Comparison of ENCODE assay signal across 8 cellular contexts in the genomic region with DNA sequence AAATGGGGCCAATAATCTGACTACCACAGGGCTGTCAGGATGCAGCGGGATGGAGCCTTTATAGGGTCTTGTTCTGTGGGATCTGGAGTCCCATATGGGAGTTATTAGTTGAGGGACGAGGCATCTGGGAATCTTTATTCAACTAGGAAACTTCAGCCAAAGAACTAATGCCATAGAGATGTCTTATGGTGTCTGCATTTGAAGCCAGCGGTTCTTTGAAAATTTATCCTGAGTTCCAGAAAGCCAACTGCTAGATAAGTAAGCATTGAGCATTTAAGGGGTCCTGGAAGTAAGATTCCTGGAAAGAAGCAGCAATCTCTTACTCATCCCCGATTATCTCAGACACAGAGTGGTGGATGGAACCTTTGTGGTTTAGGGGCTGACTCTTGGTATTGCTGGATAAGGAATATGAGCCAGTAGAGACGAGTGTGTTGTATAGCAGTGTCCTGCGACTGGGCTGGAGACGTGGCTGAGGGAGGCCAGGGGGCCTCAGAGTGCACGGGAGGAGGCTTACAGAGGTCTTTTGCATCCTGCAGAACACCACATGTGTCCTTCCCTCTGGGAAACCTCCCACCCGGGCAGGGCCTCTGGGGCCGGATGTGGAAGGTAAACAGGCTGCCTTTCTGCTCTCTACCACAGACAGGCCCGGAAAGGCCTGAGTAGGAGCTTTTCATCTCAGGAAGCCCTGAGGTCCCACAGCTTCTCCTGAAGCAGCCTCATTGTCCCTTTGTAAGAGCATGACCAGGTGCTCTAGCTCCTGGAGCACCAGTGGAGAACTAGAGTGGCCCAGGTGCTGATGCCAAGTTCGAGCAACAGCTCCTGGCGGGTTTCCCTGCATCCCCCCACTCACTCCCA. TPM values are rescaled to one million over a fixed set of nuclear protein-coding genes. Genes with fewer than 3 reads are reported as not detected.
A peak's percentile ranks its signal among the peaks of the same experiment; 100 is the strongest.
DNase-seq lines count a peak whose midpoint lies in the region; ATAC-seq, FAIRE-seq and TF ChIP-seq lines count a peak whose summit lies in the region.

No MANE protein-coding gene starts in this region.

- peak in 2 of 4 donors; percentile 9 to 10 for ATAC-seq in pancreas

- H3K4me1 Mint-ChIP-seq in Calu3 (ENCODE audit: low read depth, unreplicated experiment): peaks cover 91% of the 10 kb centered on the region

- H3K4me3 Mint-ChIP-seq in Calu3 (ENCODE audit: low read depth, unreplicated experiment): peak overlapping the region; percentile 14

- peaks cover 62% of the 10 kb centered on the region for H3K36me3 ChIP-seq in SJSA1
- H3K36me3 ChIP-seq in esophagus muscularis mucosa: peaks cover 0 to 18% (median 2%) of the 10 kb centered on the region in 4 donors
- H3K36me3 ChIP-seq in pancreas: no peaks in the 10 kb centered on the region

- TF ChIP-seq EP300 in esophagus muscularis mucosa (IDR thresholded peaks at IDR 0.05): no peak

- CTCF ChIA-PET in Calu3 (lab: Charles Lee): no interaction called here

- intact Hi-C loops in Calu3 (cut with micrococcal nuclease; ENCODE audit: unreplicated experiment) (no loop called here), esophagus muscularis mucosa (cut with DNase I) (no loop called here), pancreas (cut with DNase I) (no loop called here)

- H3K36me3 Mint-ChIP-seq in Calu3 (ENCODE audit: insufficient read depth, unreplicated experiment): peaks cover 95% of the 10 kb centered on the region

- BruUV-seq in Calu3 (replicated peaks; lab: Mats Ljungman, UMichigan): no TSS peak

- TF ChIP-seq CTCF in Calu3 (IDR thresholded peaks at IDR 0.05; ENCODE audit: unreplicated experiment): no peak
- no peak for TF ChIP-seq CTCF in esophagus muscularis mucosa (IDR thresholded peaks at IDR 0.05)
- no peak for TF ChIP-seq CTCF in pancreas (IDR thresholded peaks at IDR 0.05)

- H3K27me3 ChIP-seq in SJSA1 (replicated peaks) (no peaks in the 10 kb centered on the region), esophagus muscularis mucosa (no peaks in the 10 kb centered on the region), pancreas (no peaks in the 10 kb centered on the region)

- FAIRE-seq in pancreas (lab: Jason Lieb, UNC): no peak
- FAIRE-seq in GM19239 (lab: Jason Lieb, UNC): no peak

- H3K9me3 ChIP-seq in SJSA1 (replicated peaks) (no peaks in the 10 kb centered on the region), esophagus muscularis mucosa (no peaks in the 10 kb centered on the region), pancreas (no peaks in the 10 kb centered on the region)

- no peak for DNase-seq in Calu3
- DNase-seq in SJSA1 (ENCODE audit: low read depth in 1 of 2, low spot score in 2 of 2): peak; percentile 73 to 84
- no peak for DNase-seq in esophagus muscularis mucosa (ENCODE audit: extremely low spot score)
- DNase-seq in pancreas: peak in 1 of 6 donors; percentile 21
- no peak for DNase-seq in iPS-NIHi7 (ENCODE audit: extremely low spot score)
- no peak for DNase-seq in DMS79 (lab: John Stamatoyannopoulos, UW)
- no peak for DNase-seq in GM19239 (ENCODE audit: insufficient read length, low spot score)
- no peak for DNase-seq in kidney tubule cell (ENCODE audit: low spot score)

- no peak for TF ChIP-seq POLR2A in esophagus muscularis mucosa (IDR thresholded peaks at IDR 0.05; ENCODE audit: low read depth)

- H3K9me3 Mint-ChIP-seq in Calu3 (ENCODE audit: low read depth, unreplicated experiment): no peaks in the 10 kb centered on the region

- WGBS in esophagus muscularis mucosa: 48% methylated on average over 7 of the region's 13 CpGs
- 65 to 67% methylated on average over 13 of the region's 13 CpGs for WGBS in pancreas, 2 donors

- H3K27ac ChIP-seq in SJSA1 (peak overlapping the region; percentile 21), esophagus muscularis mucosa (replicated peaks in 1 of 4) (peak overlapping the region; percentile 87 to 98 (median 96)), pancreas (peak overlapping the region in 3 of 4 donors; percentile 2 to 99 (median 13))

- H3K27ac Mint-ChIP-seq in Calu3 (ENCODE audit: unreplicated experiment): peak overlapping the region; percentile 85

- H3K27me3 Mint-ChIP-seq in Calu3 (ENCODE audit: unreplicated experiment): no peaks in the 10 kb centered on the region

- H3K4me1 ChIP-seq in SJSA1 (replicated peaks) (peaks cover 54% of the 10 kb centered on the region), esophagus muscularis mucosa (peaks cover 89 to 97% (median 95%) of the 10 kb centered on the region in 4 donors), pancreas (peaks cover 53 to 60% (median 57%) of the 10 kb centered on the region in 3 donors)

- H3K4me3 ChIP-seq in SJSA1: no peak overlapping the region
- H3K4me3 ChIP-seq in esophagus muscularis mucosa: peak overlapping the region in 1 of 4 donors; percentile 7
- H3K4me3 ChIP-seq in pancreas: no peak overlapping the region

RNA-seq across cellular contexts. Expression of gene ACTN4, which starts 28.8 kb away (rescaled TPM):
- total RNA-seq in Calu3 (2022) (1,462 and 1,577 TPM in 2 replicates), esophagus muscularis mucosa (100 to 1,000 TPM; 416 to 816 (median 598) TPM), pancreas (100 to 1,000 TPM; 137 to 284 (median 189) TPM)
- total RNA-seq in SJSA1 (2014; rRNA removed; shearing (Covaris generic)): 193 and 399 TPM in 2 replicates
- 100 to 1,000 TPM in 1 of 2 donors, 10 to 100 TPM in 1; 98.2 to 195 TPM for polyA plus RNA-seq in pancreas

RNA-seq across cellular contexts. Expression of gene EIF3K, which starts 57.3 kb away (rescaled TPM):
- total RNA-seq in Calu3 (2022) (334 and 338 TPM in 2 replicates), esophagus muscularis mucosa (100 to 1,000 TPM; 333 to 570 (median 446) TPM), pancreas (100 to 1,000 TPM in 5 of 6 donors, 10 to 100 TPM in 1; 93.5 to 140 (median 131) TPM)
- total RNA-seq in SJSA1 (2014; rRNA removed; shearing (Covaris generic)): 353 and 543 TPM in 2 replicates
- 100 to 1,000 TPM; 107 to 162 TPM for polyA plus RNA-seq in pancreas

RNA-seq across cellular contexts. Expression of gene MAP4K1, which starts 58.5 kb away (rescaled TPM):
- total RNA-seq in Calu3 (2022) (1.2 TPM in 1 of 2 replicates, not detected in the other), esophagus muscularis mucosa (1 to 10 TPM; 1.2 to 4.5 (median 3.1) TPM), pancreas (1 to 10 TPM in 5 of 6 donors, under 1 TPM in 1; 0.79 to 3.8 (median 2.6) TPM)
- not detected in 2 replicates for total RNA-seq in SJSA1 (2014; rRNA removed; shearing (Covaris generic))
- polyA plus RNA-seq in pancreas: 10 to 100 TPM in 1 of 2 donors, 1 to 10 TPM in 1; 2.6 to 43.4 TPM

Comparison
In these comparisons a context has a peak if more than half of its experiments do, and no peak if none do; other contexts are left out.
1. DNase-seq: peak in SJSA1 (2 of 2); none in Calu3 (single experiment), esophagus muscularis mucosa (single experiment), iPS-NIHi7 (single experiment), DMS79 (single experiment), GM19239 (single experiment) and kidney tubule cell (single experiment).
2. H3K27ac ChIP-seq: peak in every context shown above with its lines; median percentile 96 in esophagus muscularis mucosa; 21 in SJSA1; 13 in pancreas.